In the genomic region with DNA sequence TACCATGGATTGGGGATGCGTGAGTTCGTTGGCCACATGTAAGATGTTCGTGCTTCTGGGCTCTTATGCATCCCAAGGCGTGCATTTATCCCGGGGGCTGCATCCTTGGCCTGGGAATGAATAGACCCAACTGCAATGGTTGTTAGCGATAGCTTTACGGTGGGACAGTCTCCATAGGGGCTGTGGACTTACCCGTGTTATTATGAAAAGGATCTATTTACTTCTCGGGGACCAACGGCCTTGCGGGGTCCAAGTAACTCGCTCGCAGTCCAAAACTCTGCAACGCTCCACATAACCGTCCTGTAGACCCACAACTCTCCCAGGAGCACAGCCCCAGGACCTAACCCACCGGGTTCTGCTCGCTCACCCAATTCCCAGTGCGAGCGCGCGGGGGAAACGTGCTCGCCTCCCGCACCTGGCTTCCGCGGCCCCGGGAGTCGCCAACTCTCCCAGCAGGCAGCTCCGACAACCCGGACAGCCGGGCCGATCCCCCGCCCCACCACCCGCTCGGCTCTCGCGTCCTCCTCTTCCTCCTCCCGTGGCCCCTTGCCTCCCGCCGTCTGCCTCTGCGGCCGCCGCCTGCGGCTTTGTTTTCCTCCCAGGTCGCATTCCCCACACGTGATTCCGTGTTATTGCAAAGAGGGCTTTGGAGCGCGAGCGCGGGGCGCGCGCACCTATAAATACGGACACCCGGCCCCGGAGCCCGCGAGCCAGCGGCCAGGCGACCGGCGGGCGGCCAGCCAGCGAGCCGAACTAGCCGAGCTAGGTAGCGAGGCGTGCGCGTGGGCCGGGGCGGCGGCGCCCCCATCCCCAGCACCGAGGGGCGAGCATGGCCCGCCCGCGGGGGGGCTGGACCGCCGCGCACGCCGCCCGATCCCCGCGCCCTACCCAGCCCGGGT, we compare ENCODE assay signal across 8 cellular contexts. TPM values are rescaled to one million over a fixed set of nuclear protein-coding genes. Genes with fewer than 3 reads are reported as not detected.
DNase-seq lines count a peak whose midpoint lies in the region; ATAC-seq and TF ChIP-seq lines count a peak whose summit lies in the region.

A gene with protein sequence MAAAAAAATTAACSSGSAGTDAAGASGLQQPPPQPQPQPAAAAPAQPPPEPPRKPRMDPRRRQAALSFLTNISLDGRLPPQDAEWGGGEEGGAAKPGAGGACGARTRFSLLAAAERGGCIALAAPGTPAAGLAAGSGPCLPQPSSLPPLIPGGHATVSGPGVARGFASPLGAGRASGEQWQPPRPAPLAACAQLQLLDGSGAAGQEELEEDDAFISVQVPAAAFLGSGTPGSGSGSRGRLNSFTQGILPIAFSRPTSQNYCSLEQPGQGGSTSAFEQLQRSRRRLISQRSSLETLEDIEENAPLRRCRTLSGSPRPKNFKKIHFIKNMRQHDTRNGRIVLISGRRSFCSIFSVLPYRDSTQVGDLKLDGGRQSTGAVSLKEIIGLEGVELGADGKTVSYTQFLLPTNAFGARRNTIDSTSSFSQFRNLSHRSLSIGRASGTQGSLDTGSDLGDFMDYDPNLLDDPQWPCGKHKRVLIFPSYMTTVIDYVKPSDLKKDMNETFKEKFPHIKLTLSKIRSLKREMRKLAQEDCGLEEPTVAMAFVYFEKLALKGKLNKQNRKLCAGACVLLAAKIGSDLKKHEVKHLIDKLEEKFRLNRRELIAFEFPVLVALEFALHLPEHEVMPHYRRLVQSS (plus strand): TSS at position 706 of the 899 bp plus-strand sequence. CDS start 278 bp downstream, outside the sequence.

- no peaks in the 10 kb centered on the region for H3K27me3 ChIP-seq in BJ (ENCODE audit: control insufficient read depth, insufficient read depth, low read length)
- peaks cover 12% of the 10 kb centered on the region; the same call in 1 of the 2 replicates for H3K27me3 ChIP-seq in HUES6 (ENCODE audit: control insufficient read depth, insufficient read depth, low read length)
- H3K27me3 ChIP-seq in kidney epithelial cell (ENCODE audit: control insufficient read depth, insufficient read depth, low read length): no peaks in the 10 kb centered on the region
- peaks cover 0 to 70% (median 23%) of the 10 kb centered on the region in 7 donors for H3K27me3 ChIP-seq in spleen (replicated peaks in 1 of 7)

- H3K27ac ChIP-seq in HUES6 (ENCODE audit: low read depth, low read length): peak within 1 kb of the TSS; percentile 43; the same call in 1 of the 2 replicates
- H3K27ac ChIP-seq in spleen: peak within 1 kb of the TSS in 7 of 8 donors; percentile 29 to 74 (median 64)

- TF ChIP-seq CTCF in BJ (IDR thresholded peaks at IDR 0.05; ENCODE audit: insufficient read depth, low read depth, low read length): no peak
- TF ChIP-seq CTCF in kidney epithelial cell (IDR thresholded peaks at IDR 0.05; ENCODE audit: insufficient read depth, low read length, poor library complexity, severe bottlenecking): no peak
- TF ChIP-seq CTCF in spleen (IDR thresholded peaks at IDR 0.05 in 8 of 11, conservative IDR thresholded peaks at IDR 0.05 in 3 of 11): no peak

- H3K4me3 ChIP-seq in BJ (ENCODE audit: low read depth, low read length) (peak within 1 kb of the TSS; percentile 49), HUES6 (ENCODE audit: low read depth, low read length) (peak within 1 kb of the TSS; percentile 91), kidney epithelial cell (ENCODE audit: low read depth, low read length) (peak within 1 kb of the TSS; percentile 71), spleen (peak within 1 kb of the TSS; percentile 48 to 81 (median 58))

- TF ChIP-seq POLR2A in spleen (IDR thresholded peaks at IDR 0.05): no peak

- intact Hi-C loops in spleen (cut with DNase I; ENCODE audit: low total_unique reads): loop anchor here (5.0 to 10.0 kb wide), 2 partner anchors 222 to 280 kb away; no protein-coding TSS in a partner anchor

- CTCF ChIA-PET in BJ (lab: Yijun Ruan, JAX): interaction anchor here (0.6 to 10.2 kb wide), 5 partner anchors 103 to 301 kb away, joined by 3 to 108 read pairs (median 3); no protein-coding TSS in a partner anchor

- POLR2A ChIA-PET in BJ (lab: Charles Lee): interaction anchor here (0.6 kb wide), 1 partner anchor 22 kb away, joined by 4 read pairs; no protein-coding TSS in a partner anchor

- 5 to 12% (median 8%) methylated on average over 50 to 89 of the region's 89 CpGs for WGBS in spleen, 5 donors

- H3K9me3 ChIP-seq in HUES6 (ENCODE audit: control insufficient read depth, insufficient read depth, low read depth, low read length) (no peaks in the 10 kb centered on the region), spleen (no peaks in the 10 kb centered on the region)

- ATAC-seq in GM18907 (IDR thresholded peaks at IDR 0.05; ENCODE audit: unreplicated experiment) (peak; percentile 36), HG03521 (IDR thresholded peaks at IDR 0.05; ENCODE audit: unreplicated experiment) (no peak)

- DNase-seq in BJ (ENCODE audit: low read depth) (no peak), SKM-1 treated with dmso at 0.1 percent for 144 hours (lab: John Stamatoyannopoulos, UW; ENCODE audit: unreplicated experiment) (peak; percentile 55), kidney epithelial cell (ENCODE audit: low read depth) (no peak), spleen (peak; percentile 85)
- peak; percentile 9 for DNase-seq in central memory CD4-positive, alpha-beta T cell

- H3K36me3 ChIP-seq in BJ (ENCODE audit: control insufficient read depth, insufficient read depth, low read length): no peaks in the 10 kb centered on the region
- H3K36me3 ChIP-seq in HUES6 (ENCODE audit: control insufficient read depth, insufficient read depth, low read length): no peaks in the 10 kb centered on the region
- H3K36me3 ChIP-seq in kidney epithelial cell (ENCODE audit: control insufficient read depth, insufficient read depth, low read length): no peaks in the 10 kb centered on the region
- H3K36me3 ChIP-seq in spleen: no peaks in the 10 kb centered on the region

- H3K4me1 ChIP-seq in HUES6 (ENCODE audit: control insufficient read depth, insufficient read depth, low read length) (peaks cover 42% of the 10 kb centered on the region), spleen (peaks cover 23 to 58% (median 38%) of the 10 kb centered on the region in 6 donors)

- peak within 1 kb of the TSS; percentile 85 for H3K9ac ChIP-seq in HUES6 (ENCODE audit: low read length)

RNA-seq across cellular contexts. Expression of the gene that starts here (rescaled TPM):
- polyA plus RNA-seq in BJ (2011; rRNA removed) (4.3 and 5.4 TPM in 2 replicates), spleen (1 to 10 TPM; 1.7 to 2.3 (median 1.8) TPM)
- polyA minus RNA-seq in BJ (2011; rRNA and poly(A)+ RNA removed): 5.0 TPM in 2 replicates
- total RNA-seq in kidney epithelial cell (7.5 and 9.6 TPM in 2 replicates), spleen (10 to 100 TPM in 2 of 7 donors, 1 to 10 TPM in 5; 4.2 to 18.7 (median 8.0) TPM)

Comparison
In these comparisons a context has a peak if more than half of its experiments do, and no peak if none do; other contexts are left out.
1. DNase-seq: peak in SKM-1 treated with dmso at 0.1 percent for 144 hours (single experiment), central memory CD4-positive, alpha-beta T cell (single experiment) and spleen (single experiment); none in BJ (single experiment) and kidney epithelial cell (single experiment).
2. Peak in every context shown above with its lines, with median percentiles within 50 percentile points of each other: H3K4me3 ChIP-seq.